Comparison of ENCODE assay signal across 16 cellular contexts in genomic region chr1:228297822-228298221, GRCh38.
DNase-seq lines count a peak whose midpoint lies in the region; ATAC-seq and TF ChIP-seq lines count a peak whose summit lies in the region.
"Had no signal": no experiment of that assay in that cellular context is flagged by ENCODE, and none has a peak within 500 bp of the region (broad histone marks: within the 10 kb centered on the region; RNA-seq: fewer than 3 reads in every experiment).

No MANE protein-coding gene starts in this region.

- 91% methylated on average over 2 of the region's 2 CpGs for WGBS in right cardiac atrium

- TF ChIP-seq CTCF in neural crest cell (conservative IDR thresholded peaks at IDR 0.05): no peak

- intact Hi-C loops in Right ventricle myocardium inferior (cut with DNase I): no loop called here
- intact Hi-C loops in right cardiac atrium (cut with DNase I): no loop called here
- intact Hi-C loops in sciatic nerve (cut with DNase I): no loop called here

- peaks cover 31% of the 10 kb centered on the region for H3K9me3 Mint-ChIP-seq in neural crest cell

- H3K4me1 ChIP-seq in right cardiac atrium (ENCODE audit: control insufficient read depth, insufficient read depth, low read length): no peaks in the 10 kb centered on the region
- H3K4me1 ChIP-seq: BLaER1, Caco-2, HAP-1 had no signal

- peaks cover 80% of the 10 kb centered on the region for H3K36me3 Mint-ChIP-seq in neural crest cell (ENCODE audit: low read depth)

- H3K4me3 ChIP-seq in right cardiac atrium (ENCODE audit: low read length): no peak overlapping the region
- H3K4me3 ChIP-seq: BLaER1, HAP-1 had no signal

- H3K4me1 Mint-ChIP-seq in neural crest cell: no peaks in the 10 kb centered on the region
- H3K4me1 Mint-ChIP-seq: CD8-positive, alpha-beta memory T cell had no signal

- H3K27me3 Mint-ChIP-seq in neural crest cell (ENCODE audit: low read depth): no peaks in the 10 kb centered on the region

- no peak overlapping the region for H3K4me3 Mint-ChIP-seq in neural crest cell
- H3K4me3 Mint-ChIP-seq: CD8-positive, alpha-beta memory T cell had no signal

- no peak overlapping the region for H3K27ac ChIP-seq in right cardiac atrium (ENCODE audit: low read length)
- H3K27ac ChIP-seq: BLaER1 had no signal

- peak; percentile 50 for DNase-seq in Right ventricle myocardium inferior (ENCODE audit: missing footprints)
- DNase-seq in right cardiac atrium: no peak
- DNase-seq in cerebellum (ENCODE audit: low spot score): peak; percentile 51
- no peak for DNase-seq in neural crest cell (ENCODE audit: low read depth, low spot score)
- peak; percentile 21 for DNase-seq in sciatic nerve (ENCODE audit: low spot score)
- no peak for DNase-seq in globus pallidus (ENCODE audit: low spot score)
- no peak for DNase-seq in SIG-M5 (lab: John Stamatoyannopoulos, UW)
- no peak for DNase-seq in central memory CD4-positive, alpha-beta T cell
- DNase-seq: 8988T; AML-193; Caco-2; CD8-positive, alpha-beta memory T cell; DND-41; GF-D8 had no signal

- no peaks in the 10 kb centered on the region for H3K27me3 ChIP-seq in right cardiac atrium (ENCODE audit: control insufficient read depth, insufficient read depth)
- H3K27me3 ChIP-seq: BLaER1 had no signal

- peak overlapping the region; percentile 89 for H3K27ac Mint-ChIP-seq in neural crest cell (ENCODE audit: unreplicated experiment)

- H3K9me3 ChIP-seq in right cardiac atrium (ENCODE audit: control insufficient read depth, low read length): peaks cover 4% of the 10 kb centered on the region

- ATAC-seq in Right ventricle myocardium inferior (no peak), right cardiac atrium (no peak), sciatic nerve (no peak)

Comparison
In these comparisons a context has a peak if more than half of its experiments do, and no peak if none do; other contexts are left out.
1. DNase-seq: peak in Right ventricle myocardium inferior (single experiment), cerebellum (single experiment) and sciatic nerve (single experiment); none in right cardiac atrium (0 of 3), neural crest cell (single experiment), globus pallidus (single experiment), SIG-M5 (single experiment) and central memory CD4-positive, alpha-beta T cell (single experiment).